1 cellular context compared by ENCODE assay signal in the genomic region with DNA sequence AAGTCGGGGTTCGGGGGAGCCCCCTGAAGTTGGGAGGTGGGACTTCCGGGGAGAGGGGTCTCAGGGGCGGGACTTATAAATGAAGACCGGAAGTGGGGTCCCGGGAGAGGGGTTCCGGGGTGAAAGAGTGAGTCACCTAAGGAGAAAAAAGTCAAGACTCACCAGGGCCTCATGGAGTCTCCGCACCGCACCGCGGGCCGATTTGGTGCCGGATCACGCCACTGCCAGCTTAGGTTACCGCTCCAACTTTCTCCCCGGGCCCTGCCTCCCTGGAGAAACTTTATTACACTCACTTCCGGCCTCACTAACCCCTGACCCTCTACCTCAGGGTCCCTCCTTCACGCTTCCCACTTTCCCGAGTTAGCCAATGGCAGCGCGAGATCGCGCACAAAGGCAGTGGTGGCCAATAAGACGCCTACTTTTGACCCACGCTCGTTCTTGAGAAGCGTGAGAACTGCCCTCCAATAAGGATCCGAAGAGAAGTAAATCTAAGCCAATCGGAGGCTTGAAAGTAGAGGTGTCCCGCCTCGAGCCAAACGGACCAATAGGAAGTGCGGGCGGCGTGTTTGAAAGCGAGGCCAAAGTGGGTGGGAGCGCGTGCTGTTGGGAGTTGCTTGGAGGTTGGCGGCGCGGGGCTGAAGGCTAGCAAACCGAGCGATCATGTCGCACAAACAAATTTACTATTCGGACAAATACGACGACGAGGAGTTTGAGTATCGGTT.
A peak's percentile ranks its signal among the peaks of the same experiment; 100 is the strongest.
TF ChIP-seq lines count a peak whose summit lies in the region.

Gene CKS1B (plus strand): TSS at position 596 of the 722 bp plus-strand sequence. CDS start 65 bp downstream, at position 661.

TF ChIP-seq in HepG2, 621 proteins besides CTCF, POLR2A, EP300 and RAD21 (continued from another document and continues in another):
- TF ChIP-seq ZNF142 (CRISPR knock-in tag; IDR thresholded peaks at IDR 0.05) (no peak), ZNF543 (CRISPR knock-in tag; IDR thresholded peaks at IDR 0.05) (peak; percentile 68; the same call in 1 of the 2 replicates), SATB2 (CRISPR knock-in tag; IDR thresholded peaks at IDR 0.05) (no peak), NFIC (IDR thresholded peaks at IDR 0.05; ENCODE audit: low read length) (no peak), ZNF121 (CRISPR knock-in tag; IDR thresholded peaks at IDR 0.05) (no peak), HOXA7 (CRISPR knock-in tag; IDR thresholded peaks at IDR 0.05) (no peak), ZNF281 (CRISPR knock-in tag; IDR thresholded peaks at IDR 0.05; ENCODE audit: borderline replicate concordance) (no peak; the same call in 1 of the 2 replicates), NR2C2 (CRISPR knock-in tag; IDR thresholded peaks at IDR 0.05; ENCODE audit: borderline replicate concordance) (peak; percentile 98), GZF1 (CRISPR knock-in tag; IDR thresholded peaks at IDR 0.05) (no peak), ZNF34 (CRISPR knock-in tag; IDR thresholded peaks at IDR 0.05; ENCODE audit: borderline replicate concordance) (no peak), ZNF264 (CRISPR knock-in tag; IDR thresholded peaks at IDR 0.05) (no peak), ZNF598 (CRISPR knock-in tag; IDR thresholded peaks at IDR 0.05; ENCODE audit: borderline replicate concordance) (peak; percentile 78; the same call in 1 of the 2 replicates), IRX3 (CRISPR knock-in tag; IDR thresholded peaks at IDR 0.05; ENCODE audit: borderline replicate concordance, low read depth) (peak; percentile 75; the same call in 1 of the 2 replicates), POLR2G (IDR thresholded peaks at IDR 0.05; ENCODE audit: low read depth, low read length) (peak; percentile 83), ATAD3A (CRISPR knock-in tag; IDR thresholded peaks at IDR 0.05) (no peak), FOXM1 (CRISPR knock-in tag; IDR thresholded peaks at IDR 0.05) (no peak), MIER3 (CRISPR knock-in tag; IDR thresholded peaks at IDR 0.05; ENCODE audit: borderline replicate concordance) (no peak), ETV6 (CRISPR knock-in tag; conservative IDR thresholded peaks at IDR 0.05) (no peak), NONO (IDR thresholded peaks at IDR 0.05) (no peak), NONO (CRISPR knock-in tag; conservative IDR thresholded peaks at IDR 0.05) (peak; percentile 60), ZNF616 (CRISPR knock-in tag; IDR thresholded peaks at IDR 0.05; ENCODE audit: low read depth) (peak; percentile 31; the same call in 1 of the 2 replicates), ZNF205 (CRISPR knock-in tag; IDR thresholded peaks at IDR 0.05) (no peak), ZNF275 (CRISPR knock-in tag; IDR thresholded peaks at IDR 0.05; ENCODE audit: borderline replicate concordance) (no peak), ZNF225 (CRISPR knock-in tag; IDR thresholded peaks at IDR 0.05) (no peak), KAT2B (IDR thresholded peaks at IDR 0.05; ENCODE audit: borderline replicate concordance, low read depth, low read length) (no peak), PAF1 (CRISPR knock-in tag; IDR thresholded peaks at IDR 0.05) (no peak), ZNF468 (CRISPR knock-in tag; IDR thresholded peaks at IDR 0.05) (no peak), GMEB2 (CRISPR knock-in tag; IDR thresholded peaks at IDR 0.05; ENCODE audit: low read depth) (peak; percentile 55; the same call in 1 of the 2 replicates), ATRX (CRISPR knock-in tag; IDR thresholded peaks at IDR 0.05; ENCODE audit: borderline replicate concordance) (no peak), LCORL (IDR thresholded peaks at IDR 0.05) (no peak), LCORL (CRISPR knock-in tag; IDR thresholded peaks at IDR 0.05) (0 out of 2 replicates have a peak, but pooled peaks have one; percentile 15), U2AF2 (IDR thresholded peaks at IDR 0.05; ENCODE audit: low read depth, low read length) (no peak), TCF7 (IDR thresholded peaks at IDR 0.05; ENCODE audit: low read depth) (peak; percentile 57; the same call in 1 of the 2 replicates), ZNF589 (CRISPR knock-in tag; conservative IDR thresholded peaks at IDR 0.05) (no peak), ZNF781 (CRISPR knock-in tag; IDR thresholded peaks at IDR 0.05; ENCODE audit: borderline replicate concordance, not compliant biosample characterization) (no peak), RNF2 (conservative IDR thresholded peaks at IDR 0.05; ENCODE audit: low read depth) (peak; percentile 88)
- TF ChIP-seq, protein P1, sequence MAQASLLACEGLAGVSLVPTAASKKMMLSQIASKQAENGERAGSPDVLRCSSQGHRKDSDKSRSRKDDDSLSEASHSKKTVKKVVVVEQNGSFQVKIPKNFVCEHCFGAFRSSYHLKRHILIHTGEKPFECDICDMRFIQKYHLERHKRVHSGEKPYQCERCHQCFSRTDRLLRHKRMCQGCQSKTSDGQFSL (CRISPR knock-in tag; IDR thresholded peaks at IDR 0.05): no peak
- TF ChIP-seq, protein P2, sequence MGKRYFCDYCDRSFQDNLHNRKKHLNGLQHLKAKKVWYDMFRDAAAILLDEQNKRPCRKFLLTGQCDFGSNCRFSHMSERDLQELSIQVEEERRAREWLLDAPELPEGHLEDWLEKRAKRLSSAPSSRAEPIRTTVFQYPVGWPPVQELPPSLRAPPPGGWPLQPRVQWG (CRISPR knock-in tag; IDR thresholded peaks at IDR 0.05; ENCODE audit: borderline replicate concordance, low read depth): no peak
- TF ChIP-seq, protein P3, sequence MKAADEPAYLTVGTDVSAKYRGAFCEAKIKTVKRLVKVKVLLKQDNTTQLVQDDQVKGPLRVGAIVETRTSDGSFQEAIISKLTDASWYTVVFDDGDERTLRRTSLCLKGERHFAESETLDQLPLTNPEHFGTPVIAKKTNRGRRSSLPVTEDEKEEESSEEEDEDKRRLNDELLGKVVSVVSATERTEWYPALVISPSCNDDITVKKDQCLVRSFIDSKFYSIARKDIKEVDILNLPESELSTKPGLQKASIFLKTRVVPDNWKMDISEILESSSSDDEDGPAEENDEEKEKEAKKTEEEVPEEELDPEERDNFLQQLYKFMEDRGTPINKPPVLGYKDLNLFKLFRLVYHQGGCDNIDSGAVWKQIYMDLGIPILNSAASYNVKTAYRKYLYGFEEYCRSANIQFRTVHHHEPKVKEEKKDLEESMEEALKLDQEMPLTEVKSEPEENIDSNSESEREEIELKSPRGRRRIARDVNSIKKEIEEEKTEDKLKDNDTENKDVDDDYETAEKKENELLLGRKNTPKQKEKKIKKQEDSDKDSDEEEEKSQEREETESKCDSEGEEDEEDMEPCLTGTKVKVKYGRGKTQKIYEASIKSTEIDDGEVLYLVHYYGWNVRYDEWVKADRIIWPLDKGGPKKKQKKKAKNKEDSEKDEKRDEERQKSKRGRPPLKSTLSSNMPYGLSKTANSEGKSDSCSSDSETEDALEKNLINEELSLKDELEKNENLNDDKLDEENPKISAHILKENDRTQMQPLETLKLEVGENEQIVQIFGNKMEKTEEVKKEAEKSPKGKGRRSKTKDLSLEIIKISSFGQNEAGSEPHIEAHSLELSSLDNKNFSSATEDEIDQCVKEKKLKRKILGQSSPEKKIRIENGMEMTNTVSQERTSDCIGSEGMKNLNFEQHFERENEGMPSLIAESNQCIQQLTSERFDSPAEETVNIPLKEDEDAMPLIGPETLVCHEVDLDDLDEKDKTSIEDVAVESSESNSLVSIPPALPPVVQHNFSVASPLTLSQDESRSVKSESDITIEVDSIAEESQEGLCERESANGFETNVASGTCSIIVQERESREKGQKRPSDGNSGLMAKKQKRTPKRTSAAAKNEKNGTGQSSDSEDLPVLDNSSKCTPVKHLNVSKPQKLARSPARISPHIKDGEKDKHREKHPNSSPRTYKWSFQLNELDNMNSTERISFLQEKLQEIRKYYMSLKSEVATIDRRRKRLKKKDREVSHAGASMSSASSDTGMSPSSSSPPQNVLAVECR (CRISPR knock-in tag; IDR thresholded peaks at IDR 0.05; ENCODE audit: borderline replicate concordance): peak; percentile 98
- TF ChIP-seq, protein P4, sequence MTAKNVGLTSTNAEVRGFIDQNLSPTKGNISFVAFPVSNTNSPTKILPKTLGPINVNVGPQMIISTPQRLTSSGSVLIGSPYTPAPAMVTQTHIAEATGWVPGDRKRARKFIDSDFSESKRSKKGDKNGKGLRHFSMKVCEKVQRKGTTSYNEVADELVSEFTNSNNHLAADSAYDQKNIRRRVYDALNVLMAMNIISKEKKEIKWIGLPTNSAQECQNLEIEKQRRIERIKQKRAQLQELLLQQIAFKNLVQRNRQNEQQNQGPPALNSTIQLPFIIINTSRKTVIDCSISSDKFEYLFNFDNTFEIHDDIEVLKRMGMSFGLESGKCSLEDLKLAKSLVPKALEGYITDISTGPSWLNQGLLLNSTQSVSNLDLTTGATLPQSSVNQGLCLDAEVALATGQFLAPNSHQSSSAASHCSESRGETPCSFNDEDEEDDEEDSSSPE (CRISPR knock-in tag; IDR thresholded peaks at IDR 0.05): peak; percentile 99
- TF ChIP-seq, protein P5, sequence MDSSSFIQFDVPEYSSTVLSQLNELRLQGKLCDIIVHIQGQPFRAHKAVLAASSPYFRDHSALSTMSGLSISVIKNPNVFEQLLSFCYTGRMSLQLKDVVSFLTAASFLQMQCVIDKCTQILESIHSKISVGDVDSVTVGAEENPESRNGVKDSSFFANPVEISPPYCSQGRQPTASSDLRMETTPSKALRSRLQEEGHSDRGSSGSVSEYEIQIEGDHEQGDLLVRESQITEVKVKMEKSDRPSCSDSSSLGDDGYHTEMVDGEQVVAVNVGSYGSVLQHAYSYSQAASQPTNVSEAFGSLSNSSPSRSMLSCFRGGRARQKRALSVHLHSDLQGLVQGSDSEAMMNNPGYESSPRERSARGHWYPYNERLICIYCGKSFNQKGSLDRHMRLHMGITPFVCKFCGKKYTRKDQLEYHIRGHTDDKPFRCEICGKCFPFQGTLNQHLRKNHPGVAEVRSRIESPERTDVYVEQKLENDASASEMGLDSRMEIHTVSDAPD (CRISPR knock-in tag; IDR thresholded peaks at IDR 0.05): no peak
